ENCODE assay signal across 25 cellular contexts in the genomic region with DNA sequence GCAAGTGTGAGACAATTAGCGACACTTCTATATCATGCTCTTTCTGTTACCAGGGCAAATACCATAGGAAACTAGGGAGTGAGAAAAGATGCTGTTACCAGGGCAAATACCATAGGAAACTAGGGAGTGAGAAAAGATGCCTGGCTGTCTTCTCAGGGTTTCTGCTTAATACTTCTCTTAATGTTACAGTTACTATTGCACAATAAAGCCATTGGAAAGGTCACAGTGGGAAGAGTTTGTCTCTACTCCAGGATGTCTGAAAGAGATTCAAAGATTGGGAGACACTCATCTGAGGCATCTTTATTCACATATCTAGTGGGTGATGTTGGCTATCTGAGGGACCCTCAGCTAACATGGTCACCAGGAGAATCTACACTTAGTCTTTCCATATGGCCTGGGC.
"Had no signal": no experiment of that assay in that cellular context is flagged by ENCODE, and none has a peak within 500 bp of the region (broad histone marks: within the 10 kb centered on the region; RNA-seq: fewer than 3 reads in every experiment).

No MANE protein-coding gene starts in this region.

- H3K36me3 ChIP-seq: Peyer's patch, SJCRH30 had no signal

- H3K9me3 Mint-ChIP-seq: activated CD4-positive, alpha-beta memory T cell treated with anti-CD3 and anti-CD28 coated beads for 36 hours; activated CD4-positive, alpha-beta T cell treated with anti-CD3 and anti-CD28 coated beads, Interleukin-2, amount 10 ng/mL, durations not matched to agents 7 days and 5 days had no signal

- H3K9ac ChIP-seq: SK-N-SH had no signal

- H3K4me3 Mint-ChIP-seq: activated CD4-positive, alpha-beta memory T cell treated with anti-CD3 and anti-CD28 coated beads for 36 hours; activated CD4-positive, alpha-beta T cell treated with anti-CD3 and anti-CD28 coated beads, Interleukin-2, amount 10 ng/mL, durations not matched to agents 7 days and 5 days; activated naive CD4-positive, alpha-beta T cell treated with anti-CD3 and anti-CD28 coated beads for 36 hours; activated naive CD8-positive, alpha-beta T cell; activated T-cell treated with anti-CD3 and anti-CD28 coated beads, Interleukin-2, amount 50 U/mL, for 4 hours had no signal

- H3K27ac Mint-ChIP-seq: activated CD4-positive, alpha-beta memory T cell treated with anti-CD3 and anti-CD28 coated beads for 36 hours; activated CD4-positive, alpha-beta T cell treated with anti-CD3 and anti-CD28 coated beads, Interleukin-2, amount 10 ng/mL, durations not matched to agents 7 days and 5 days; activated naive CD4-positive, alpha-beta T cell treated with anti-CD3 and anti-CD28 coated beads for 36 hours; activated naive CD8-positive, alpha-beta T cell had no signal

- DNase-seq: activated CD4-positive, alpha-beta memory T cell treated with anti-CD3 and anti-CD28 coated beads for 36 hours; activated CD4-positive, alpha-beta T cell treated with anti-CD3 and anti-CD28 coated beads, Interleukin-2, amount 10 ng/mL, durations not matched to agents 7 days and 5 days; activated CD4-positive, CD25-positive, alpha-beta regulatory T cell; activated CD8-positive, alpha-beta memory T cell treated with anti-CD3 and anti-CD28 coated beads for 24 hours; activated effector memory CD4-positive, alpha-beta T cell treated with anti-CD3 and anti-CD28 coated beads, Interleukin-2, amount 50 U/mL, for 16 hours; activated naive CD4-positive, alpha-beta T cell treated with anti-CD3 and anti-CD28 coated beads for 36 hours; activated T-cell treated with anti-CD3 and anti-CD28 coated beads, Interleukin-2, amount 50 U/mL, for 4 hours; anterior cingulate cortex; KG1; NCI-H1048; NCI-H1417; NCI-H1930; NCI-H2171 treated with DMSO at 0.1 percent for 48 hours; NCI-H226; NCI-H526; NCI-H82; NK-92 treated with Interleukin-12 subunit alpha and Interleukin-12 subunit beta, amount 100 ng/mL, for 24 hours; Peyer's patch; Right ventricle myocardium superior; SJCRH30; SK-N-SH; T-helper 1 cell had no signal

- H3K4me1 ChIP-seq: Peyer's patch, SJCRH30 had no signal

- H3K27ac ChIP-seq: Peyer's patch, RWPE1, SJCRH30, VCaP had no signal

- H3K4me2 ChIP-seq: SK-N-SH had no signal

- H3K4me1 Mint-ChIP-seq: activated CD4-positive, alpha-beta T cell treated with anti-CD3 and anti-CD28 coated beads, Interleukin-2, amount 10 ng/mL, durations not matched to agents 7 days and 5 days had no signal

- H3K36me3 Mint-ChIP-seq: activated CD4-positive, alpha-beta memory T cell treated with anti-CD3 and anti-CD28 coated beads for 36 hours had no signal

- ATAC-seq: activated T-cell treated with anti-CD3 and anti-CD28 coated beads, Interleukin-2, amount 50 U/mL, for 4 hours had no signal

- H3K27me3 ChIP-seq: Peyer's patch, SJCRH30 had no signal

- H3K27me3 Mint-ChIP-seq: activated CD4-positive, alpha-beta memory T cell treated with anti-CD3 and anti-CD28 coated beads for 36 hours; activated CD4-positive, alpha-beta T cell treated with anti-CD3 and anti-CD28 coated beads, Interleukin-2, amount 10 ng/mL, durations not matched to agents 7 days and 5 days; activated naive CD8-positive, alpha-beta T cell had no signal

- H3K9me3 ChIP-seq: Peyer's patch, SJCRH30, SK-N-SH had no signal

- H3K4me3 ChIP-seq: Peyer's patch, SJCRH30 had no signal
